18 cellular contexts compared by ENCODE assay signal in genomic region chr16:69314534-69314933, GRCh38. TPM values are rescaled to one million over a fixed set of nuclear protein-coding genes. Genes with fewer than 3 reads are reported as not detected.
"Had no signal": no experiment of that assay in that cellular context is flagged by ENCODE, and none has a peak within 500 bp of the region (broad histone marks: within the 10 kb centered on the region; RNA-seq: fewer than 3 reads in every experiment).

No MANE protein-coding gene starts in this region.

- H3K9me3 Mint-ChIP-seq: activated T-cell treated with anti-CD3 and anti-CD28 coated beads, Interleukin-2, amount 50 U/mL, for 72 hours; stimulated activated effector memory CD8-positive, alpha-beta T cell treated with anti-CD3 and anti-CD28 coated beads, Interleukin-12 subunit alpha, Interleukin-12 subunit beta, amount 100 ng/mL, for 72 hours had no signal

- H3K27ac ChIP-seq: cardiac muscle cell, colonic mucosa, heart right ventricle, suprapubic skin had no signal

- H3K27me3 ChIP-seq: cardiac muscle cell, colonic mucosa, heart right ventricle, pancreas, suprapubic skin had no signal

- H3K27ac Mint-ChIP-seq: activated T-cell treated with anti-CD3 and anti-CD28 coated beads, Interleukin-2, amount 50 U/mL, for 72 hours had no signal

- H3K9me3 ChIP-seq: colonic mucosa, heart right ventricle, pancreas, suprapubic skin had no signal

- ATAC-seq: activated T-cell treated with anti-CD3 and anti-CD28 coated beads, Interleukin-2, amount 50 U/mL, for 72 hours; heart right ventricle; left lobe of liver; pancreas; stimulated activated effector memory CD8-positive, alpha-beta T cell treated with anti-CD3 and anti-CD28 coated beads, Interleukin-12 subunit alpha, Interleukin-12 subunit beta, amount 100 ng/mL, for 72 hours had no signal

- H3K4me3 ChIP-seq: cardiac muscle cell, colonic mucosa, heart right ventricle, pancreas, smooth muscle cell, suprapubic skin had no signal

- DNase-seq: activated CD4-positive, alpha-beta T cell treated with anti-CD3 and anti-CD28 coated beads for 1 hour; activated CD4-positive, alpha-beta T cell treated with anti-CD3 and anti-CD28 coated beads, Interleukin-2, amount 50 U/mL, for 48 hours; activated naive CD4-positive, alpha-beta T cell treated with Interleukin-2 at 50 U/mL for 16 hours; activated T-cell treated with anti-CD3 and anti-CD28 coated beads, Interleukin-2, amount 50 U/mL, for 72 hours; colonic mucosa; effector CD8-positive, alpha-beta T cell; heart right ventricle; mammary epithelial cell; retina; T-helper 9 cell had no signal

RNA-seq across cellular contexts. Expression of gene TMED6, which starts 37.1 kb away (rescaled TPM):
- total RNA-seq: fibroblast of lung, frontal cortex had no signal
- polyA plus RNA-seq: mammary epithelial cell had no signal
